21 cellular contexts compared by ENCODE assay signal in the genomic region with DNA sequence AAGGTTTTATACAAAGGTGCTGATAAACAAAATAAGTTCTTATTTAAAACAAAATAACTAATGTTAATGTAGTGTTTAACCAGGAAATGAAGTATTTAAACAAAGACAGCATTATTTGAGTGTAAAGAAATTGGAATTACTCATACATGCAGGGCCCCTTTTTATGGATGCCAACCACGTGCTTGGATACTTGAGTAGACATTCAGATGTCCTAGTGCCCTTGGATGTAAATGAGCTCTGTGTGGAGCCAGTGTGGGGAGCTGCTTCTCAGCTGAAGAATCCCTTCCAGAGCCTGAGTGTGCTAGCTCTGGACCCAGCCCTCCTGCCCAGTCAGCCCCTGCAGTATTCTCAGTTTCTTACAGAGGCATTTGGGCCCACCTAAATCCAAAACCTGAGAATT.
DNase-seq lines count a peak whose midpoint lies in the region; ATAC-seq, FAIRE-seq and TF ChIP-seq lines count a peak whose summit lies in the region.
"Had no signal": no experiment of that assay in that cellular context is flagged by ENCODE, and none has a peak within 500 bp of the region (broad histone marks: within the 10 kb centered on the region; RNA-seq: fewer than 3 reads in every experiment).

No MANE protein-coding gene starts in this region.

- no peak overlapping the region for H2BK20ac ChIP-seq in IMR-90 (ENCODE audit: low read depth, low read length)

- no peak overlapping the region for H4K5ac ChIP-seq in IMR-90 (ENCODE audit: low read depth, low read length)

- intact Hi-C loops in Calu3 (cut with micrococcal nuclease; ENCODE audit: unreplicated experiment) (no loop called here), IMR-90 (cut with micrococcal nuclease) (no loop called here), left colon (cut with DNase I, micrococcal nuclease) (no loop called here), sciatic nerve (cut with DNase I) (no loop called here)

- no peaks in the 10 kb centered on the region for H4K20me1 ChIP-seq in IMR-90 (ENCODE audit: insufficient read depth, low read length)

- no peak overlapping the region for H3K4me2 ChIP-seq in IMR-90 (ENCODE audit: low read depth, low read length)

- no peak overlapping the region for H2BK5ac ChIP-seq in IMR-90 (ENCODE audit: low read depth, low read length, poor library complexity, severe bottlenecking)

- H3K9ac ChIP-seq in IMR-90 (ENCODE audit: low read depth, low read length) = no peak overlapping the region

- peaks cover 2 to 8% of the 10 kb centered on the region in 2 experiments; a peak in 3 of 4 replicates for H3K79me1 ChIP-seq in IMR-90 (ENCODE audit: low read depth in 1 of 2, low read length in 2 of 2)

- POLR2A ChIA-PET in IMR-90 (lab: Charles Lee; ENCODE audit: unreplicated experiment) = no interaction called here

- TF ChIP-seq POLR2A in IMR-90 (IDR thresholded peaks at IDR 0.05; ENCODE audit: low read depth, low read length) = no peak

- WGBS in IMR-90 (ENCODE audit: extremely low coverage in 2 of 2, insufficient read length in 1 of 2), 2 experiments = no CpG with 5 or more reads among the region's 1 CpG

- dilution Hi-C loops in IMR-90 (cut with HindIII; ENCODE audit: low sequenced_read_pairs, unreplicated experiment) = no loop called here

- CTCF ChIA-PET in Calu3 (lab: Charles Lee) = interaction anchor here (0.5 to 1.1 kb wide), 3 partner anchors 114 to 439 kb away, joined by 4 to 6 read pairs (median 5); no protein-coding TSS in a partner anchor
- CTCF ChIA-PET in IMR-90 (lab: Yijun Ruan, JAX) = interaction anchor here (0.6 kb wide), 1 partner anchor 270 kb away, joined by 3 read pairs; no protein-coding TSS in a partner anchor

- peaks cover 7% of the 10 kb centered on the region for H3K9me1 ChIP-seq in IMR-90 (ENCODE audit: insufficient read depth, low read length)

- no peaks in the 10 kb centered on the region for H3K27me3 Mint-ChIP-seq in Calu3 (ENCODE audit: unreplicated experiment)
- H3K27me3 Mint-ChIP-seq: activated CD8-positive, alpha-beta memory T cell treated with anti-CD3 and anti-CD28 coated beads, Interleukin-2, amount 10 ng/mL, durations not matched to agents 7 days and 5 days had no signal

- H3K4me3 ChIP-seq in IMR-90 (ENCODE audit: insufficient read depth, low read depth, low read length) = no peak overlapping the region
- no peak overlapping the region for H3K4me3 ChIP-seq in astrocyte of the cerebellum (ENCODE audit: low read depth, low read length)
- H3K4me3 ChIP-seq: vagina had no signal

- H3K4me1 ChIP-seq in IMR-90 (ENCODE audit: control insufficient read depth, insufficient read depth, low read length) = peaks cover 6% of the 10 kb centered on the region; the same call in 1 of the 2 replicates
- H3K4me1 ChIP-seq: vagina had no signal

- no peak overlapping the region for H2BK15ac ChIP-seq in IMR-90 (ENCODE audit: low read depth, low read length)

- H3K14ac ChIP-seq in IMR-90 (replicated peaks; ENCODE audit: low read depth, low read length) = no peak overlapping the region; the same call in 1 of the 2 replicates

- no peak overlapping the region for H3K4ac ChIP-seq in IMR-90 (ENCODE audit: low read depth, low read length)

- no peaks in the 10 kb centered on the region for H3K27me3 ChIP-seq in IMR-90 (ENCODE audit: control insufficient read depth, insufficient read depth, low read length)
- H3K27me3 ChIP-seq: BE2C, vagina had no signal

- in situ Hi-C loops in IMR-90 (cut with MboI; ENCODE audit: low sequenced_read_pairs) (no loop called here), astrocyte of the cerebellum (cut with HindIII; ENCODE audit: low sequenced_read_pairs) (loop anchor here (25.0 kb wide), 1 partner anchor 393 kb away; no protein-coding TSS in a partner anchor)

- TF ChIP-seq CTCF in Calu3 (IDR thresholded peaks at IDR 0.05; ENCODE audit: unreplicated experiment) = no peak
- TF ChIP-seq CTCF in IMR-90 (conservative IDR thresholded peaks at IDR 0.05; ENCODE audit: low read depth, low read length) = no peak
- no peak for TF ChIP-seq CTCF in astrocyte of the cerebellum (IDR thresholded peaks at IDR 0.05; ENCODE audit: low read depth, low read length, missing control alignments)

- H3K4me1 Mint-ChIP-seq in Calu3 (ENCODE audit: low read depth, unreplicated experiment) = peaks cover 15% of the 10 kb centered on the region

- H4K8ac ChIP-seq in IMR-90 (ENCODE audit: low read depth in 2 of 2, low read length in 2 of 2) = no peak overlapping the region

- no peak overlapping the region for H3K27ac Mint-ChIP-seq in Calu3 (ENCODE audit: unreplicated experiment)
- H3K27ac Mint-ChIP-seq: activated CD8-positive, alpha-beta memory T cell treated with anti-CD3 and anti-CD28 coated beads, Interleukin-2, amount 10 ng/mL, durations not matched to agents 7 days and 5 days; stimulated activated effector memory CD8-positive, alpha-beta T cell treated with anti-CD3 and anti-CD28 coated beads, Interleukin-12 subunit alpha, Interleukin-12 subunit beta, amount 100 ng/mL, for 72 hours had no signal

- H2BK120ac ChIP-seq in IMR-90 (ENCODE audit: low read depth, low read length) = no peak overlapping the region

- no peak overlapping the region for H3K4me3 Mint-ChIP-seq in Calu3 (ENCODE audit: low read depth, unreplicated experiment)
- H3K4me3 Mint-ChIP-seq: activated CD8-positive, alpha-beta memory T cell treated with anti-CD3 and anti-CD28 coated beads, Interleukin-2, amount 10 ng/mL, durations not matched to agents 7 days and 5 days; stimulated activated effector memory CD8-positive, alpha-beta T cell treated with anti-CD3 and anti-CD28 coated beads, Interleukin-12 subunit alpha, Interleukin-12 subunit beta, amount 100 ng/mL, for 72 hours had no signal

- H2AFZ ChIP-seq in IMR-90 (replicated peaks; ENCODE audit: low read length, poor library complexity) = no peak overlapping the region

- TF ChIP-seq RAD21 in IMR-90 (IDR thresholded peaks at IDR 0.05; ENCODE audit: low read length) = no peak

- H3K56ac ChIP-seq in IMR-90 (ENCODE audit: extremely low read depth, insufficient read depth, low read length) = no peak overlapping the region

- BruUV-seq in Calu3 (replicated peaks; lab: Mats Ljungman, UMichigan) (no TSS peak), IMR-90 (replicated peaks; lab: Mats Ljungman, UMichigan) (no TSS peak)

- H3K23ac ChIP-seq in IMR-90 (ENCODE audit: low read depth, low read length) = peak overlapping the region; percentile 29

- H3K9me3 Mint-ChIP-seq in Calu3 (ENCODE audit: low read depth, unreplicated experiment) = no peaks in the 10 kb centered on the region
- H3K9me3 Mint-ChIP-seq: activated naive CD4-positive, alpha-beta T cell treated with anti-CD3 and anti-CD28 coated beads, Interleukin-2, amount 50 U/mL, for 72 hours; stimulated activated effector memory CD8-positive, alpha-beta T cell treated with anti-CD3 and anti-CD28 coated beads, Interleukin-12 subunit alpha, Interleukin-12 subunit beta, amount 100 ng/mL, for 72 hours had no signal

- no peaks in the 10 kb centered on the region for H3K9me3 ChIP-seq in IMR-90 (ENCODE audit: control insufficient read depth, insufficient read depth, low read length)
- H3K9me3 ChIP-seq: BE2C, vagina had no signal

- H3K36me3 ChIP-seq in IMR-90 (ENCODE audit: control insufficient read depth, insufficient read depth, low read length) = peaks cover 3% of the 10 kb centered on the region; the same call in 1 of the 2 replicates
- H3K36me3 ChIP-seq: BE2C had no signal

- H3K27ac ChIP-seq in IMR-90 (ENCODE audit: insufficient read depth, low read length) = no peak overlapping the region
- H3K27ac ChIP-seq: vagina had no signal

- no peak overlapping the region for H2AK9ac ChIP-seq in IMR-90 (replicated peaks; ENCODE audit: low read depth, low read length, poor library complexity)

- ATAC-seq in IMR-90 (ENCODE audit: low read depth) (peak; percentile 32; the same call in 1 of the 2 replicates), left colon (peak; percentile 65), sciatic nerve (no peak)
- ATAC-seq: activated CD8-positive, alpha-beta memory T cell treated with anti-CD3 and anti-CD28 coated beads, Interleukin-2, amount 10 ng/mL, durations not matched to agents 7 days and 5 days; activated naive CD4-positive, alpha-beta T cell treated with anti-CD3 and anti-CD28 coated beads, Interleukin-2, amount 50 U/mL, for 72 hours; stimulated activated effector memory CD8-positive, alpha-beta T cell treated with anti-CD3 and anti-CD28 coated beads, Interleukin-12 subunit alpha, Interleukin-12 subunit beta, amount 100 ng/mL, for 72 hours had no signal

- H3K36me3 Mint-ChIP-seq in Calu3 (ENCODE audit: insufficient read depth, unreplicated experiment) = peaks cover 4% of the 10 kb centered on the region
- H3K36me3 Mint-ChIP-seq: activated naive CD4-positive, alpha-beta T cell treated with anti-CD3 and anti-CD28 coated beads, Interleukin-2, amount 50 U/mL, for 72 hours; stimulated activated effector memory CD8-positive, alpha-beta T cell treated with anti-CD3 and anti-CD28 coated beads, Interleukin-12 subunit alpha, Interleukin-12 subunit beta, amount 100 ng/mL, for 72 hours had no signal

- H3K18ac ChIP-seq in IMR-90 (ENCODE audit: low read depth, low read length) = no peak overlapping the region

- H2AK5ac ChIP-seq in IMR-90 (ENCODE audit: low read depth, low read length) = peak overlapping the region; percentile 4; the same call in 1 of the 2 replicates

- H4K91ac ChIP-seq in IMR-90 (ENCODE audit: insufficient read depth, low read depth, low read length) = no peak overlapping the region

- peak; percentile 39 for DNase-seq in Calu3
- DNase-seq in IMR-90 = peak; percentile 41
- DNase-seq in astrocyte of the cerebellum (ENCODE audit: low read depth) = peak; percentile 2
- peak in 1 of 2 donors; percentile 34 for DNase-seq in left colon
- no peak for DNase-seq in RCC 7860 (ENCODE audit: low spot score)
- no peak for DNase-seq in epidermal melanocyte (ENCODE audit: insufficient read length, low spot score)
- DNase-seq in sciatic nerve (ENCODE audit: low spot score) = no peak
- no peak for DNase-seq in activated CD4-positive, alpha-beta T cell treated with anti-CD3 and anti-CD28 coated beads, Interleukin-2, amount 50 U/mL, for 48 hours
- DNase-seq: activated CD8-positive, alpha-beta memory T cell treated with anti-CD3 and anti-CD28 coated beads, Interleukin-2, amount 10 ng/mL, durations not matched to agents 7 days and 5 days; BE2C; GDM1; GOT3; NCI-H1105; retina; SIG-M5; stimulated activated CD4-positive, alpha-beta T cell treated with anti-CD3 and anti-CD28 coated beads, Interleukin-2, amount 100 ng/mL, for 48 hours had no signal

- FAIRE-seq in RCC 7860 (lab: Jason Lieb, UNC) = no peak
- FAIRE-seq: colon, islet of Langerhans had no signal

TF ChIP-seq in IMR-90, 13 proteins besides CTCF, POLR2A, EP300 and RAD21 (continues in another document):
- no peak for TF ChIP-seq CHD1 (IDR thresholded peaks at IDR 0.05; ENCODE audit: low read depth, low read length)
- TF ChIP-seq NFE2L2 (IDR thresholded peaks at IDR 0.05; ENCODE audit: low read depth, low read length) = no peak
- TF ChIP-seq SMC3 (IDR thresholded peaks at IDR 0.05; ENCODE audit: low read depth, low read length) = no peak
- no peak for TF ChIP-seq MXI1 (IDR thresholded peaks at IDR 0.05; ENCODE audit: borderline replicate concordance, low read depth, low read length)

Comparison
In these comparisons a context has a peak if more than half of its experiments do, and no peak if none do; other contexts are left out.
1. DNase-seq: peak in Calu3 (single experiment), IMR-90 (single experiment) and astrocyte of the cerebellum (single experiment); none in RCC 7860 (single experiment), epidermal melanocyte (single experiment), sciatic nerve (single experiment) and activated CD4-positive, alpha-beta T cell treated with anti-CD3 and anti-CD28 coated beads, Interleukin-2, amount 50 U/mL, for 48 hours (0 of 2).